8 cellular contexts compared by ENCODE assay signal in genomic region chr1:40373323-40374283, GRCh38. TPM values are rescaled to one million over a fixed set of nuclear protein-coding genes. Genes with fewer than 3 reads are reported as not detected.
DNase-seq lines count a peak whose midpoint lies in the region; ATAC-seq and TF ChIP-seq lines count a peak whose summit lies in the region.

Gene SMAP2 (plus strand): TSS chr1:40373727. CDS start chr1:40374121, 394 bp downstream.

- peaks cover 6% of the 10 kb centered on the region for H4K20me1 ChIP-seq in Loucy (ENCODE audit: insufficient read depth, low read length, poor library complexity, severe bottlenecking)

- DNase-seq in Daoy (ENCODE audit: low read depth) (peak; percentile 99), H4 (ENCODE audit: low spot score) (peak; percentile 95), RWPE2 (ENCODE audit: low spot score) (peak; percentile 92), fibroblast of mammary gland (ENCODE audit: low read depth) (peak; percentile 89)
- DNase-seq in activated T-helper 2 cell treated with anti-CD3 and anti-CD28 coated beads, Interferon-gamma antibody, Interleukin-2, Interleukin-4, amounts not matched to agents 10 μg/mL and 5 μg/mL and 100 μg/mL, durations not matched to agents 14 hours and 24 hours and 36 hours (ENCODE audit: low spot score), result peak; percentile 95
- peak; percentile 89 to 97 (median 95) for DNase-seq in naive thymus-derived CD8-positive, alpha-beta T cell
- DNase-seq in stimulated activated naive CD4-positive, alpha-beta T cell (lab: John Stamatoyannopoulos, UW), result peak; percentile 85 to 94 (median 92)

- no peaks in the 10 kb centered on the region for H3K9me3 ChIP-seq in Loucy (ENCODE audit: insufficient read depth, low read depth, low read length)
- H3K9me3 ChIP-seq in RWPE2 (ENCODE audit: severe bottlenecking), result peaks cover 2% of the 10 kb centered on the region

- H3K27me3 Mint-ChIP-seq in activated T-helper 2 cell treated with anti-CD3 and anti-CD28 coated beads, Interferon-gamma antibody, Interleukin-2, Interleukin-4, amounts not matched to agents 10 μg/mL and 5 μg/mL and 100 μg/mL, durations not matched to agents 14 hours and 24 hours and 36 hours (ENCODE audit: low read depth), result no peaks in the 10 kb centered on the region
- peaks cover 0 to 5% (median 0%) of the 10 kb centered on the region in 5 donors for H3K27me3 Mint-ChIP-seq in naive thymus-derived CD8-positive, alpha-beta T cell

- peak within 1 kb of the TSS; percentile 97 for H3K27ac Mint-ChIP-seq in activated T-helper 2 cell treated with anti-CD3 and anti-CD28 coated beads, Interferon-gamma antibody, Interleukin-2, Interleukin-4, amounts not matched to agents 10 μg/mL and 5 μg/mL and 100 μg/mL, durations not matched to agents 14 hours and 24 hours and 36 hours
- peak within 1 kb of the TSS; percentile 96 to 100 (median 100) for H3K27ac Mint-ChIP-seq in naive thymus-derived CD8-positive, alpha-beta T cell

- H3F3A ChIP-seq in Loucy (ENCODE audit: low read depth), result no peaks in the 10 kb centered on the region

- peak within 1 kb of the TSS; percentile 68 for H3K9ac ChIP-seq in Loucy (ENCODE audit: low read depth, low read length, poor library complexity, severe bottlenecking)

- H3K9me3 Mint-ChIP-seq in activated T-helper 2 cell treated with anti-CD3 and anti-CD28 coated beads, Interferon-gamma antibody, Interleukin-2, Interleukin-4, amounts not matched to agents 10 μg/mL and 5 μg/mL and 100 μg/mL, durations not matched to agents 14 hours and 24 hours and 36 hours, result no peaks in the 10 kb centered on the region
- H3K9me3 Mint-ChIP-seq in naive thymus-derived CD8-positive, alpha-beta T cell, result peaks cover 0 to 5% (median 0%) of the 10 kb centered on the region in 9 donors

- H2AFZ ChIP-seq in Loucy (ENCODE audit: low read length), result peak within 1 kb of the TSS; percentile 88

- intact Hi-C loops in activated T-helper 2 cell treated with anti-CD3 and anti-CD28 coated beads, Interferon-gamma antibody, Interleukin-2, Interleukin-4, amounts not matched to agents 10 μg/mL and 5 μg/mL and 100 μg/mL, durations not matched to agents 14 hours and 24 hours and 36 hours (cut with micrococcal nuclease), result loop anchor here (5.0 kb wide), 2 partner anchors 34 to 319 kb away; partner anchors contain the start of gene NFYC

- peaks cover 35% of the 10 kb centered on the region for H3K36me3 Mint-ChIP-seq in activated T-helper 2 cell treated with anti-CD3 and anti-CD28 coated beads, Interferon-gamma antibody, Interleukin-2, Interleukin-4, amounts not matched to agents 10 μg/mL and 5 μg/mL and 100 μg/mL, durations not matched to agents 14 hours and 24 hours and 36 hours (ENCODE audit: low read depth)
- peaks cover 5 to 33% (median 19%) of the 10 kb centered on the region in 3 donors for H3K36me3 Mint-ChIP-seq in naive thymus-derived CD8-positive, alpha-beta T cell

- H3K4me1 ChIP-seq in Loucy (ENCODE audit: insufficient read depth, low read length, poor library complexity, severe bottlenecking), result peaks cover 28% of the 10 kb centered on the region
- H3K4me1 ChIP-seq in RWPE2 (ENCODE audit: insufficient read depth, poor library complexity, severe bottlenecking), result peaks cover 23% of the 10 kb centered on the region

- peak within 1 kb of the TSS; percentile 97 for H3K4me3 Mint-ChIP-seq in activated T-helper 2 cell treated with anti-CD3 and anti-CD28 coated beads, Interferon-gamma antibody, Interleukin-2, Interleukin-4, amounts not matched to agents 10 μg/mL and 5 μg/mL and 100 μg/mL, durations not matched to agents 14 hours and 24 hours and 36 hours (ENCODE audit: low read depth)
- H3K4me3 Mint-ChIP-seq in naive thymus-derived CD8-positive, alpha-beta T cell, result peak within 1 kb of the TSS; percentile 84 to 100 (median 98)

- peak within 1 kb of the TSS; percentile 92 for H3K4me2 ChIP-seq in Loucy (ENCODE audit: low read depth, low read length, poor library complexity, severe bottlenecking)

- H3K79me2 ChIP-seq in Loucy (ENCODE audit: insufficient read depth, low read length), result peaks cover 47% of the 10 kb centered on the region

- POLR2A ChIA-PET in naive thymus-derived CD8-positive, alpha-beta T cell (lab: Charles Lee), result interaction anchor here (0.6 to 12.5 kb wide), 18 partner anchors 8 to 232 kb away, joined by 3 to 384 read pairs (median 4); partner anchors contain the start of genes COL9A2 and ZMPSTE24

- no peak for TF ChIP-seq CTCF in Loucy (conservative IDR thresholded peaks at IDR 0.05; ENCODE audit: low read length)
- no peak for TF ChIP-seq CTCF in RWPE2 (IDR thresholded peaks at IDR 0.05; ENCODE audit: poor library complexity, severe bottlenecking)
- no peak for TF ChIP-seq CTCF in fibroblast of mammary gland (conservative IDR thresholded peaks at IDR 0.05; ENCODE audit: control insufficient read depth, insufficient read depth, low read depth, low read length)

- peak within 1 kb of the TSS; percentile 64 for H3K27ac ChIP-seq in RWPE2 (ENCODE audit: poor library complexity, severe bottlenecking)

- no peaks in the 10 kb centered on the region for H3K36me3 ChIP-seq in Loucy (ENCODE audit: insufficient read depth, low read length)
- H3K36me3 ChIP-seq in RWPE2 (ENCODE audit: low read depth), result 0 out of 2 replicates have a peak, but pooled peaks cover 4% of the 10 kb centered on the region

- no peaks in the 10 kb centered on the region for H3K9me2 ChIP-seq in Loucy (replicated peaks; ENCODE audit: low read depth, low read length)

- peaks cover 41% of the 10 kb centered on the region for H3K4me1 Mint-ChIP-seq in activated T-helper 2 cell treated with anti-CD3 and anti-CD28 coated beads, Interferon-gamma antibody, Interleukin-2, Interleukin-4, amounts not matched to agents 10 μg/mL and 5 μg/mL and 100 μg/mL, durations not matched to agents 14 hours and 24 hours and 36 hours (ENCODE audit: low read depth)
- peaks cover 23 to 59% (median 52%) of the 10 kb centered on the region in 4 donors for H3K4me1 Mint-ChIP-seq in naive thymus-derived CD8-positive, alpha-beta T cell

- no peaks in the 10 kb centered on the region for H3K27me3 ChIP-seq in Loucy (ENCODE audit: insufficient read depth, low read length, poor library complexity, severe bottlenecking)
- no peaks in the 10 kb centered on the region for H3K27me3 ChIP-seq in RWPE2 (ENCODE audit: insufficient read depth, poor library complexity, severe bottlenecking)

- H3K4me3 ChIP-seq in Loucy (ENCODE audit: low read length, poor library complexity, severe bottlenecking) (peak within 1 kb of the TSS; percentile 78), RWPE2 (ENCODE audit: severe bottlenecking) (peak within 1 kb of the TSS; percentile 87), fibroblast of mammary gland (ENCODE audit: control insufficient read depth, low read depth, low read length) (peak within 1 kb of the TSS; percentile 81)

- ATAC-seq in RWPE2 (ENCODE audit: low read depth), result peak; percentile 89
- peak; percentile 78 to 82 for ATAC-seq in naive thymus-derived CD8-positive, alpha-beta T cell

RNA-seq across cellular contexts. Expression of gene SMAP2, which starts in this region (rescaled TPM):
- total RNA-seq in Daoy (2014; rRNA removed; shearing (Covaris generic)), result 26.9 and 30.8 TPM in 2 replicates
- total RNA-seq in H4 (2014; rRNA removed; shearing (Covaris generic)), result 23.1 and 24.1 TPM in 2 replicates
- 185 and 186 TPM in 2 replicates for total RNA-seq in activated T-helper 2 cell treated with anti-CD3 and anti-CD28 coated beads, Interferon-gamma antibody, Interleukin-2, Interleukin-4, amounts not matched to agents 10 μg/mL and 5 μg/mL and 100 μg/mL, durations not matched to agents 14 hours and 24 hours and 36 hours
- 100 to 1,000 TPM; 154 to 160 TPM for total RNA-seq in naive thymus-derived CD8-positive, alpha-beta T cell
- 100 to 1,000 TPM; 297 to 506 (median 298) TPM for polyA plus RNA-seq in naive thymus-derived CD8-positive, alpha-beta T cell

Comparison
In these comparisons a context has a peak if more than half of its experiments do, and no peak if none do; other contexts are left out.
1. Peak in every context shown above with its lines: DNase-seq, ATAC-seq, H3K4me3 ChIP-seq and H3K27ac ChIP-seq.